Comparison of ENCODE assay signal across 8 cellular contexts in the genomic region with DNA sequence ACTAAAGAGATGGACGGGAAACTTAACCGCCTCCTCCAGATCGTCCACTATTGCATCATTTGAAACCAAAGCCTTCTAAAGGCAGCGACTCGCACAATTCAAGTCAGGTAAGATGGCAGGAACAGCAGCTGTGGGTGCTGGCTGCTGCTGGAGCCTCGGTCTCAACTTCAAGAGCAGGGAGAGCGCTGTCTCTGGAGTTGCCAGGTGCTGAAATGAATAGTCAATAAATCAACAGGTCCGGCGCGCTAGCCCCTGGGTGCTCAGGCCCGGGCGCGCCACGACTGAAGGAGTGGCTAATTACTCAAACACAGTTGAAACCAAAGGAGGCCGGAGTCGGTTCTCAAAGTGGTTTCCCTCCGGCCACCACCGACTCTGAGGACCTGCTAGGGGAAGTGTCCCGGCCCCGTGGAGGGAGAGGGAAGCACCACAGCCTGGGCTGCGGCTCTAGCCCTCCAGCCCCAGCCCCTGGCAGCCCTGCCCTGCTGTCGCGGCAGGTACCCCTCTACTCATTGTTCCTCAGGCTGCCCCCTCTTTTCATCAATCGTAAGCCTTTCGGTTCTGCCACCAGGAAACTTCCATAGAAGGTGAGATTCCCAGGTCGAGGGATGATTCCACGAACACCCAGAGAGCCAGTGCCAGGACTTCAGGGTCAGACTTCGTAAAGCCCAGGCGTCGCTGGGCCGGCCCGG. TPM values are rescaled to one million over a fixed set of nuclear protein-coding genes. Genes with fewer than 3 reads are reported as not detected.
DNase-seq lines count a peak whose midpoint lies in the region; ATAC-seq and TF ChIP-seq lines count a peak whose summit lies in the region.

No MANE protein-coding gene starts in this region.

- H2AFZ ChIP-seq in neuron (ENCODE audit: low read depth, low read length): peak overlapping the region; percentile 91

- no peaks in the 10 kb centered on the region for H3K27me3 Mint-ChIP-seq in activated T-helper 2 cell treated with anti-CD3 and anti-CD28 coated beads, Interferon-gamma antibody, Interleukin-2, Interleukin-4, amounts not matched to agents 10 μg/mL and 5 μg/mL and 100 μg/mL, durations not matched to agents 14 hours and 24 hours and 36 hours (ENCODE audit: low read depth)

- H3K36me3 ChIP-seq in neuron (ENCODE audit: insufficient read depth, low read length): no peaks in the 10 kb centered on the region

- peak overlapping the region; percentile 98 for H3K4me3 Mint-ChIP-seq in activated T-helper 2 cell treated with anti-CD3 and anti-CD28 coated beads, Interferon-gamma antibody, Interleukin-2, Interleukin-4, amounts not matched to agents 10 μg/mL and 5 μg/mL and 100 μg/mL, durations not matched to agents 14 hours and 24 hours and 36 hours (ENCODE audit: low read depth)

- peaks cover 11% of the 10 kb centered on the region for H3K36me3 Mint-ChIP-seq in activated T-helper 2 cell treated with anti-CD3 and anti-CD28 coated beads, Interferon-gamma antibody, Interleukin-2, Interleukin-4, amounts not matched to agents 10 μg/mL and 5 μg/mL and 100 μg/mL, durations not matched to agents 14 hours and 24 hours and 36 hours (ENCODE audit: low read depth)

- no peaks in the 10 kb centered on the region for H3K9me3 Mint-ChIP-seq in activated T-helper 2 cell treated with anti-CD3 and anti-CD28 coated beads, Interferon-gamma antibody, Interleukin-2, Interleukin-4, amounts not matched to agents 10 μg/mL and 5 μg/mL and 100 μg/mL, durations not matched to agents 14 hours and 24 hours and 36 hours

- peaks cover 11% of the 10 kb centered on the region for H3K4me1 ChIP-seq in foreskin keratinocyte
- H3K4me1 ChIP-seq in neuron (ENCODE audit: insufficient read depth, low read length): no peaks in the 10 kb centered on the region

- peak overlapping the region; percentile 18 for H3K27ac ChIP-seq in foreskin keratinocyte

- peak overlapping the region; percentile 91 for H3K4me3 ChIP-seq in neuron (ENCODE audit: low read length)

- ATAC-seq in HG03025 (IDR thresholded peaks at IDR 0.05; ENCODE audit: low FRiP score, unreplicated experiment): peak; percentile 11
- peak; percentile 29 for ATAC-seq in foreskin keratinocyte
- no peak for ATAC-seq in GM18858 (IDR thresholded peaks at IDR 0.05; ENCODE audit: unreplicated experiment)
- no peak for ATAC-seq in HG02623 (IDR thresholded peaks at IDR 0.05; ENCODE audit: unreplicated experiment)

- H3K27me3 ChIP-seq in foreskin keratinocyte (no peaks in the 10 kb centered on the region), neuron (ENCODE audit: insufficient read depth, low read length) (no peaks in the 10 kb centered on the region)

- intact Hi-C loops in activated T-helper 2 cell treated with anti-CD3 and anti-CD28 coated beads, Interferon-gamma antibody, Interleukin-2, Interleukin-4, amounts not matched to agents 10 μg/mL and 5 μg/mL and 100 μg/mL, durations not matched to agents 14 hours and 24 hours and 36 hours (cut with micrococcal nuclease): loop anchor here (1.0 to 5.0 kb wide), 2 partner anchors 94 to 116 kb away; partner anchors contain the start of gene SNAPC3

- H3K27ac Mint-ChIP-seq in activated T-helper 2 cell treated with anti-CD3 and anti-CD28 coated beads, Interferon-gamma antibody, Interleukin-2, Interleukin-4, amounts not matched to agents 10 μg/mL and 5 μg/mL and 100 μg/mL, durations not matched to agents 14 hours and 24 hours and 36 hours: peak overlapping the region; percentile 79

- no peak for TF ChIP-seq CTCF in foreskin keratinocyte (conservative IDR thresholded peaks at IDR 0.05)

- peaks cover 47% of the 10 kb centered on the region for H3K4me1 Mint-ChIP-seq in activated T-helper 2 cell treated with anti-CD3 and anti-CD28 coated beads, Interferon-gamma antibody, Interleukin-2, Interleukin-4, amounts not matched to agents 10 μg/mL and 5 μg/mL and 100 μg/mL, durations not matched to agents 14 hours and 24 hours and 36 hours (ENCODE audit: low read depth)

- DNase-seq in DMS79 (lab: John Stamatoyannopoulos, UW) (peak; percentile 83), NCI-H69 (lab: John Stamatoyannopoulos, UW) (peak; percentile 97), foreskin keratinocyte (peak; percentile 64 to 82)
- peak; percentile 33 for DNase-seq in activated T-helper 2 cell treated with anti-CD3 and anti-CD28 coated beads, Interferon-gamma antibody, Interleukin-2, Interleukin-4, amounts not matched to agents 10 μg/mL and 5 μg/mL and 100 μg/mL, durations not matched to agents 14 hours and 24 hours and 36 hours (ENCODE audit: low spot score)

- H3K9me3 ChIP-seq in neuron (ENCODE audit: low read length): no peaks in the 10 kb centered on the region

RNA-seq across cellular contexts. Expression of gene TTC39B, which starts 0.8 kb away (rescaled TPM):
- 8.9 and 10.5 TPM in 2 replicates for total RNA-seq in activated T-helper 2 cell treated with anti-CD3 and anti-CD28 coated beads, Interferon-gamma antibody, Interleukin-2, Interleukin-4, amounts not matched to agents 10 μg/mL and 5 μg/mL and 100 μg/mL, durations not matched to agents 14 hours and 24 hours and 36 hours
- 7.9 and 8.7 TPM in 2 replicates for total RNA-seq in foreskin keratinocyte
- 2.7 and 2.9 TPM in 2 replicates for polyA plus RNA-seq in foreskin keratinocyte

Comparison
In these comparisons a context has a peak if more than half of its experiments do, and no peak if none do; other contexts are left out.
1. DNase-seq: peak in every context shown above with its lines; median percentile 97 in NCI-H69; 83 in DMS79; 73 in foreskin keratinocyte; 33 in activated T-helper 2 cell treated with anti-CD3 and anti-CD28 coated beads, Interferon-gamma antibody, Interleukin-2, Interleukin-4, amounts not matched to agents 10 μg/mL and 5 μg/mL and 100 μg/mL, durations not matched to agents 14 hours and 24 hours and 36 hours.
2. ATAC-seq: peak in HG03025 (single experiment) and foreskin keratinocyte (single experiment); none in GM18858 (single experiment) and HG02623 (single experiment).